1 cellular context compared by ENCODE assay signal in the genomic region with DNA sequence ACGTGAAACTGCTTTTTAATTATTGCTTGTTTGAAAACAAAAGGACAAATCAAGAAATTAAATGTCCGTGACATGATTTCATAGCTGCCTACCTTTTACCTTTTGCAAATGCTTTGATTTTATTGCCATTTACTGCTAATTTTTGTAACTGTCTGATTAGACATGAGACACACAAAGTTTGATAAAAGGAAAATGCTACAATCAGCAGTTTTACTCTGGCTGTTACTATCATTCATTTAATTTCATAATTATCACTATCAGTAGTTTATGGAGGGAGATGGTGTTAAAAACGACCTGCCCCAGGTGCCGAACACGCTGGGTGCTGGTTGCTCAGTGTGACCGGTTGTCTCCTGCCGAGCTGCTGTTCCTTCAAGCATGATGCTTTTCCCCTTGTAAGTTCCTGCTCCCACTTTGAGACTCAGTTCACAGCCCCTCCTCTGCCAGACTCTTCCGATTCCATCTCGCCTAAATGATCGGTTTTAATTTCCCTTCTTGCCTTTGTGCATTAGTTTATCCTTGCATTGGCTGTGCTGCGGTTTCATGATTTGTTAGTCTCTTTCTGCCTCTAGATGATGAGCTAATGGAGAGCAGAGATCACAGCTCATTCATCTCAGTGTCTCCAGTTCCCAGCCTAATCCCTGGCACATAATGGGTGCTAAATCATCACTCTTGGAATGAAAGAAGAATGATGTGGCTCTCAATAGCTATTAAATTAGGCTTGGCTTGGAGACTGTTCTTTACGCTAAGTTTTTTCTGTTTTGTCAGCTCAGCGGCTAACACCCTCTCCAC.
A peak's percentile ranks its signal among the peaks of the same experiment; 100 is the strongest.
TF ChIP-seq lines count a peak whose summit lies in the region.

No MANE protein-coding gene starts in this region.

TF ChIP-seq in K562, 482 proteins besides CTCF, POLR2A, EP300 and RAD21 (continued from another document):
- TF ChIP-seq MAFK (IDR thresholded peaks at IDR 0.05; ENCODE audit: low read length), result peak; percentile 84
- TF ChIP-seq, protein P1, sequence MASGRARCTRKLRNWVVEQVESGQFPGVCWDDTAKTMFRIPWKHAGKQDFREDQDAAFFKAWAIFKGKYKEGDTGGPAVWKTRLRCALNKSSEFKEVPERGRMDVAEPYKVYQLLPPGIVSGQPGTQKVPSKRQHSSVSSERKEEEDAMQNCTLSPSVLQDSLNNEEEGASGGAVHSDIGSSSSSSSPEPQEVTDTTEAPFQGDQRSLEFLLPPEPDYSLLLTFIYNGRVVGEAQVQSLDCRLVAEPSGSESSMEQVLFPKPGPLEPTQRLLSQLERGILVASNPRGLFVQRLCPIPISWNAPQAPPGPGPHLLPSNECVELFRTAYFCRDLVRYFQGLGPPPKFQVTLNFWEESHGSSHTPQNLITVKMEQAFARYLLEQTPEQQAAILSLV (tag; IDR thresholded peaks at IDR 0.05), result no peak
